ENCODE assay signal across 17 cellular contexts in the genomic region with DNA sequence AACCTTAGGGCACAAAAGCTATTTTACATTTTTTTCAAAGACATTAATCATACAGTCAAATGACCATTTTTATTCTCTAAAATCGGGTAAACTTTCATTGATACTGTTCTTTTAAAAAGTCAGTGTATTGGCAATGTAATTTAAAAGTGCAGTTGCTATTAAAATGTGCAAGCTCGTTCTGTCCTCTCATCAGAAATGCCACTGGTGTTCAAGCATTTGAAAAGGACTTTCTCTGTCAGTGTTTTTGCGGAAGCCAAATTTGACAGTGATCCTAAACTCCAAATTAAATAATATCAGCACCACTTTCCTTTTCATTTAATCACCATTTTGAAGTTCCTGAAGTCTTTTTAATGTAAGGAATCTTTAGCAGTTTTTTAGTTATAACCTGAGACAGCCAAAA.
"Had no signal": no experiment of that assay in that cellular context is flagged by ENCODE, and none has a peak within 500 bp of the region (broad histone marks: within the 10 kb centered on the region; RNA-seq: fewer than 3 reads in every experiment).

No MANE protein-coding gene starts in this region.

- H3K36me3 Mint-ChIP-seq: activated naive CD4-positive, alpha-beta T cell treated with anti-CD3 and anti-CD28 coated beads, Interleukin-2, amount 10 ng/mL, durations not matched to agents 7 days and 5 days had no signal

- H3K27me3 ChIP-seq: adrenal gland, transverse colon had no signal

- H3K36me3 ChIP-seq: adrenal gland, transverse colon had no signal

- H3K27ac Mint-ChIP-seq: activated B cell treated with CpG ODN at 0.5 μM for 24 hours; activated CD4-positive, alpha-beta T cell treated with anti-CD3 and anti-CD28 coated beads, Interleukin-2, amount 10 ng/mL, durations not matched to agents 7 days and 5 days; activated naive CD4-positive, alpha-beta T cell treated with anti-CD3 and anti-CD28 coated beads, Interleukin-2, amount 10 ng/mL, durations not matched to agents 7 days and 5 days; activated T-helper 17 cell treated with anti-CD3 and anti-CD28 coated beads, Interleukin-2, amount 50 U/mL, for 72 hours; effector memory CD8-positive, alpha-beta T cell; naive thymus-derived CD4-positive, alpha-beta T cell had no signal

- H3K9me3 Mint-ChIP-seq: activated B cell treated with CpG ODN at 0.5 μM for 24 hours; activated CD4-positive, alpha-beta T cell treated with anti-CD3 and anti-CD28 coated beads, Interleukin-2, amount 10 ng/mL, durations not matched to agents 7 days and 5 days; activated naive CD4-positive, alpha-beta T cell treated with anti-CD3 and anti-CD28 coated beads, Interleukin-2, amount 10 ng/mL, durations not matched to agents 7 days and 5 days; activated T-helper 17 cell treated with anti-CD3 and anti-CD28 coated beads, Interleukin-2, amount 50 U/mL, for 72 hours; central memory CD8-positive, alpha-beta T cell; effector memory CD8-positive, alpha-beta T cell; naive thymus-derived CD4-positive, alpha-beta T cell had no signal

- H3K9me3 ChIP-seq: adrenal gland, transverse colon had no signal

- ATAC-seq: effector memory CD8-positive, alpha-beta T cell; naive thymus-derived CD4-positive, alpha-beta T cell; right cardiac atrium had no signal

- H3K4me1 Mint-ChIP-seq: activated T-helper 17 cell treated with anti-CD3 and anti-CD28 coated beads, Interleukin-2, amount 50 U/mL, for 72 hours; central memory CD8-positive, alpha-beta T cell had no signal

- H3K4me3 ChIP-seq: lung, transverse colon had no signal

- DNase-seq: activated B cell treated with CpG ODN at 0.5 μM for 24 hours; activated CD4-positive, alpha-beta T cell treated with anti-CD3 and anti-CD28 coated beads, Interleukin-2, amount 10 ng/mL, durations not matched to agents 7 days and 5 days; activated CD8-positive, alpha-beta memory T cell treated with anti-CD3 and anti-CD28 coated beads for 24 hours; activated naive CD4-positive, alpha-beta T cell treated with anti-CD3 and anti-CD28 coated beads, Interleukin-2, amount 10 ng/mL, durations not matched to agents 7 days and 5 days; activated T-cell treated with anti-CD3 and anti-CD28 coated beads for 4 hours; cortex of kidney; effector memory CD8-positive, alpha-beta T cell; naive thymus-derived CD4-positive, alpha-beta T cell; right cardiac atrium; stimulated activated CD4-positive, alpha-beta T cell treated with anti-CD3 and anti-CD28 coated beads, Interleukin-2, amount 100 ng/mL, for 24 hours; stimulated activated naive CD4-positive, alpha-beta T cell; T-helper 1 cell; transverse colon had no signal

- H3K4me3 Mint-ChIP-seq: activated B cell treated with CpG ODN at 0.5 μM for 24 hours; activated CD4-positive, alpha-beta T cell treated with anti-CD3 and anti-CD28 coated beads, Interleukin-2, amount 10 ng/mL, durations not matched to agents 7 days and 5 days; activated naive CD4-positive, alpha-beta T cell treated with anti-CD3 and anti-CD28 coated beads, Interleukin-2, amount 10 ng/mL, durations not matched to agents 7 days and 5 days; activated T-helper 17 cell treated with anti-CD3 and anti-CD28 coated beads, Interleukin-2, amount 50 U/mL, for 72 hours; central memory CD8-positive, alpha-beta T cell; effector memory CD8-positive, alpha-beta T cell; naive thymus-derived CD4-positive, alpha-beta T cell had no signal

- H3K27ac ChIP-seq: transverse colon had no signal

- H3K4me1 ChIP-seq: transverse colon had no signal

- H3K27me3 Mint-ChIP-seq: activated B cell treated with CpG ODN at 0.5 μM for 24 hours; activated CD4-positive, alpha-beta T cell treated with anti-CD3 and anti-CD28 coated beads, Interleukin-2, amount 10 ng/mL, durations not matched to agents 7 days and 5 days; activated naive CD4-positive, alpha-beta T cell treated with anti-CD3 and anti-CD28 coated beads, Interleukin-2, amount 10 ng/mL, durations not matched to agents 7 days and 5 days; activated T-helper 17 cell treated with anti-CD3 and anti-CD28 coated beads, Interleukin-2, amount 50 U/mL, for 72 hours; central memory CD8-positive, alpha-beta T cell; effector memory CD8-positive, alpha-beta T cell had no signal
